In the genomic region with DNA sequence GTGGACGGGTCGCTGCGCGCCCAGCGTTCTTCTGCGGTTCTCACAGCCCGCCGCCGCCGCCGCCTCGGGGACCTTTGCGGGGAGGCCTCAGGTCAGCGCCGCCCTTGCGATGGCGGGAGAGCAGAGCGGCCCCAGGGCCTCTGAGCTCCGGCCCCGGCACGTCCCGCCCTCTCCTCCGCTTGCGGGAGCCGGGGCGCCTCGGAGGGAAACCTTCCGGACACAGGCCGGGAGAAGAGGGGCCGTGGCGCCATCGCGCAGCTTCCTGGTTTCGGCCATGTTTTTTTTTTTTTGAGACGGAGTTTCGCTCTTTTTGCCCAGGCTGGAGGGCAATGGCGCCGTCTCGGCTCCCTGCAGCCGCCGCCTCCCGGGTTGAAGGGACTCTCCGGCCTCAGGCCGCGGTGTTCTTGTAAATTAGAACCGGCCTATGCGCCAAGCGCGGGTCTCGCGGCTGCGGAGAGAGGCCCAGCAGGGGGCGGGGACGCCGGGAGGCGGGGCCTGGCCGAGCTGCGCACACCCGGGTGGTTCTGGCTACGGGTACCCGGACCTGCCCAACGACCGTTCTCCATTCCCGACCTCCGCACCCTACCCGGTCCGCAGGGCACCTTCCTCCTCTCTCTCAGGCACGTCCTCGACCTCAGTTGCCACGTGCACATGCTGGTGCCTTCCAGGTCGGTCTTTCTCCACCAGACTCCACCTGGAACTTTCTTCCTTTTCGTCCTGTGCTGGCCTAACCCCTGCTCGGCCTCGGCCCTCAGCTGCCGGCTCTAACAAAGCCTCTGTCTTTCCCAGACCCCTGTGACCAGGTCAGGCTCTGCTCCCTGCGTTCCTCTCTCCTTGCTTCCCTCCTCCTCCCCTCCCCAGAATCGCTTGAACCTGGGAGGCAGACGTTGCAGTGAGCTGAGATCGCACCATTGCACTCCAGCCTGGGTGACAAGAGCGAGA, we compare ENCODE assay signal across 8 cellular contexts.
DNase-seq lines count a peak whose midpoint lies in the region; ATAC-seq lines count a peak whose summit lies in the region.

No MANE protein-coding gene starts in this region.

- DNase-seq in NCI-H2081 (lab: John Stamatoyannopoulos, UW) (peak; percentile 62 to 72), NCI-H2081 treated with DMSO at 0.1 percent for 48 hours (lab: John Stamatoyannopoulos, UW) (no peak), NCI-H1417 (lab: John Stamatoyannopoulos, UW) (peak; percentile 64 to 82 (median 80)), caudate nucleus (lab: John Stamatoyannopoulos, UW) (peak in 60 of 61 donors; percentile 35 to 88 (median 74)), iris pigment epithelial cell (ENCODE audit: low read depth) (peak; percentile 74)
- peak; percentile 51 for DNase-seq in activated CD4-positive, CD25-positive, alpha-beta regulatory T cell treated with anti-CD3 and anti-CD28 coated beads, Interleukin-2, amount 50 U/mL, for 16 hours (ENCODE audit: low read depth, low spot score)
- DNase-seq in stimulated activated CD4-positive, alpha-beta T cell treated with anti-CD3 and anti-CD28 coated beads, Interleukin-15, amount 100 ng/mL, for 1 hour (ENCODE audit: low read depth in 1 of 2, low spot score in 1 of 2), result peak; percentile 54 to 68

- peak overlapping the region; percentile 94 for H3K27ac ChIP-seq in caudate nucleus (ENCODE audit: low read depth, low read length)

- peak; percentile 75 for ATAC-seq in HG02678 (IDR thresholded peaks at IDR 0.05; ENCODE audit: unreplicated experiment)
